Comparison of ENCODE assay signal across 8 cellular contexts in the genomic region with DNA sequence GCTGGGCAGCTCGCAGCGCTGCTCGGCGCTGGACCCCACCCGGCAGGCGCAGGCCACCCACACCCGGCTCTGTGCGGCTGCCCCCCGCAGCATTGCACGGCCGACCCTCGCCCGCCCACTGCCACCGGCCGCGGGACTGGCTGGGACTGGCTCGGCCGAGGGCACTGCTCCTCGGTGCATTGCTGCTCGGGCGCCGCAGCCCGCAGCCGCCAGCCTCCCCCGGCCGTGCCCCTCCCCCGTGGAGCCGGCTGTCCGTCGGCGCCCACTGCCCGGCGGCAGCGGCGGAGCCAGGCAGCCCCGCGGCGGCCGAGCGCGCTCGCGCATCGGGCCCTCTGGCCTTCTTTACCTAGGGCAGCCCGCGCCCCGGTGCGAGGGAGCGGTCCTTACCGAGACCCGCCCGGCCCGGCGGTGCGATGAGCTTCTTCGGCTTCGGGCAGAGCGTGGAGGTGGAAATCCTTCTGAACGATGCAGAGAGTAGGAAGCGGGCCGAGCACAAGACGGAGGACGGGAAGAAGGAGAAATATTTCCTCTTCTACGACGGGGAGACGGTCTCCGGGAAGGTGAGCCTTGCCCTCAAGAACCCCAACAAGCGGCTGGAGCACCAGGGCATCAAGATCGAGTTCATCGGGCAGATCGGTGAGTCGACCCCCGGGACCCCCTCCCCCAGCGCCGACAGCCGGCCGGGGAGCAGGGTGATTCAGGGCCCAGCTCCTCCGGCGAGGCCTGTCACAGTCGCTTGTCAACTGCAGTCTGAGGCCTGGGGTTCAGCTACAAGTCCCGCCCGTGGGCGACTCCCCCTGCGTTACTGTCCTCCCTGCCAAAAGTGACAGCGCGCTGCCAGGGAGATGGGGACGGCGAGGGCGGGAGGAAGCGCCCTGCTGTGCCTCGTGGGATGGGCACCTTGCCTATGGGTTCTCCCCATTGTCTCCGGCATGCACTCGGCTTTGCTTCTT. TPM values are rescaled to one million over a fixed set of nuclear protein-coding genes. Genes with fewer than 3 reads are reported as not detected.
A peak's percentile ranks its signal among the peaks of the same experiment; 100 is the strongest.
DNase-seq lines count a peak whose midpoint lies in the region; ATAC-seq and TF ChIP-seq lines count a peak whose summit lies in the region.

No MANE protein-coding gene starts in this region.

- H3K27me3 ChIP-seq in mucosa of rectum (ENCODE audit: control insufficient read depth in 2 of 2, insufficient read depth in 2 of 2, low read length in 2 of 2): no peaks in the 10 kb centered on the region

- no peaks in the 10 kb centered on the region for H3K9me3 ChIP-seq in mucosa of rectum (ENCODE audit: control insufficient read depth in 2 of 2, low read length in 2 of 2)

- H3K27ac ChIP-seq in mucosa of rectum (ENCODE audit: low read depth in 2 of 2, low read length in 2 of 2): peak overlapping the region; percentile 62 to 98

- TF ChIP-seq CTCF in epithelial cell of esophagus (IDR thresholded peaks at IDR 0.05; ENCODE audit: insufficient read depth, low read depth, low read length, missing control alignments): no peak

- peak overlapping the region; percentile 71 for H3K4me3 ChIP-seq in epithelial cell of esophagus (ENCODE audit: low read length)
- H3K4me3 ChIP-seq in mucosa of rectum (ENCODE audit: low read length in 2 of 2): peak overlapping the region; percentile 98 to 99

- DNase-seq in A172 (ENCODE audit: low spot score) (peak; percentile 16), NCI-H69 (lab: John Stamatoyannopoulos, UW) (peak; percentile 90), epithelial cell of esophagus (ENCODE audit: low read depth) (peak; percentile 33)
- DNase-seq in activated CD8-positive, alpha-beta memory T cell treated with anti-CD3 and anti-CD28 coated beads, Interleukin-2, amount 50 U/mL, for 4 hours: peak; percentile 60
- DNase-seq in stimulated activated CD8-positive, alpha-beta memory T cell treated with anti-CD3 and anti-CD28 coated beads, Interleukin-7, amount 100 ng/mL, for 48 hours (ENCODE audit: extremely low read depth in 1 of 2, low read depth in 1 of 2): peak; percentile 25 to 52

- no peaks in the 10 kb centered on the region for H3K36me3 ChIP-seq in mucosa of rectum (ENCODE audit: control insufficient read depth in 2 of 2, insufficient read depth in 2 of 2, low read length in 2 of 2)

- H3K9ac ChIP-seq in mucosa of rectum (ENCODE audit: low read depth in 1 of 2, low read length in 2 of 2): peak overlapping the region; percentile 83

- ATAC-seq in GM18858 (IDR thresholded peaks at IDR 0.05; ENCODE audit: unreplicated experiment) (peak; percentile 24), HG03103 (IDR thresholded peaks at IDR 0.05; ENCODE audit: low read depth, unreplicated experiment) (peak; percentile 9)

- H3K4me1 ChIP-seq in mucosa of rectum (ENCODE audit: control insufficient read depth in 2 of 2, insufficient read depth in 2 of 2, low read length in 2 of 2): peaks cover 22 to 26% of the 10 kb centered on the region in 2 donors

RNA-seq across cellular contexts. Expression of a gene that starts 0.5 kb away (rescaled TPM):
- total RNA-seq in A172 (2014; rRNA removed; shearing (Covaris generic)): 25.1 and 25.4 TPM in 2 replicates

RNA-seq across cellular contexts. Expression of a gene that starts 1.2 kb away (rescaled TPM):
- total RNA-seq in A172 (2014; rRNA removed; shearing (Covaris generic)): 16.8 and 20.1 TPM in 2 replicates

RNA-seq across cellular contexts. Expression of a gene that starts 28.2 kb away (rescaled TPM):
- total RNA-seq in A172 (2014; rRNA removed; shearing (Covaris generic)): 46.6 and 49.3 TPM in 2 replicates

RNA-seq across cellular contexts. Expression of a gene that starts 28.4 kb away (rescaled TPM):
- total RNA-seq in A172 (2014; rRNA removed; shearing (Covaris generic)): 7.5 and 8.0 TPM in 2 replicates

RNA-seq across cellular contexts. Expression of a gene that starts 51.2 kb away (rescaled TPM):
- total RNA-seq in A172 (2014; rRNA removed; shearing (Covaris generic)): not detected in 2 replicates

Comparison
In these comparisons a context has a peak if more than half of its experiments do, and no peak if none do; other contexts are left out.
1. Peak in every context shown above with its lines: DNase-seq, ATAC-seq, H3K4me3 ChIP-seq and H3K27ac ChIP-seq.
2. DNase-seq: peak in every context shown above with its lines; median percentile 90 in NCI-H69; 60 in activated CD8-positive, alpha-beta memory T cell treated with anti-CD3 and anti-CD28 coated beads, Interleukin-2, amount 50 U/mL, for 4 hours; 38 in stimulated activated CD8-positive, alpha-beta memory T cell treated with anti-CD3 and anti-CD28 coated beads, Interleukin-7, amount 100 ng/mL, for 48 hours; 33 in epithelial cell of esophagus; 16 in A172.